Comparison of ENCODE assay signal across 24 cellular contexts in genomic region chr10:30176776-30177533, GRCh38.
DNase-seq lines count a peak whose midpoint lies in the region; ATAC-seq, FAIRE-seq and TF ChIP-seq lines count a peak whose summit lies in the region.
"Had no signal": no experiment of that assay in that cellular context is flagged by ENCODE, and none has a peak within 500 bp of the region (broad histone marks: within the 10 kb centered on the region; RNA-seq: fewer than 3 reads in every experiment).

No MANE protein-coding gene starts in this region.

- H3K36me3 ChIP-seq in K562 (ENCODE audit: control insufficient read depth, insufficient read depth, low read length) = no peaks in the 10 kb centered on the region
- H3K36me3 ChIP-seq: BLaER1 had no signal

- no peaks in the 10 kb centered on the region for H3K79me2 ChIP-seq in K562 (ENCODE audit: control insufficient read depth, insufficient read depth, low read length)

- H3K27me3 Mint-ChIP-seq in activated CD8-positive, alpha-beta T cell treated with anti-CD3 and anti-CD28 coated beads for 36 hours = peaks cover 3% of the 10 kb centered on the region
- H3K27me3 Mint-ChIP-seq in immature natural killer cell (ENCODE audit: low read depth in 3 of 3) = peaks cover 2 to 4% (median 3%) of the 10 kb centered on the region in 3 donors

- POLR2A ChIA-PET in K562 (lab: Yijun Ruan, JAX) = no interaction called here
- POLR2A ChIA-PET in activated CD8-positive, alpha-beta T cell treated with anti-CD3 and anti-CD28 coated beads for 36 hours (lab: Charles Lee) = interaction anchor here (0.6 kb wide), 1 partner anchor 227 kb away, joined by 3 read pairs; no protein-coding TSS in a partner anchor

- H3K4me3 ChIP-seq in K562 = no peak overlapping the region
- no peak overlapping the region for H3K4me3 ChIP-seq in fibroblast of villous mesenchyme (ENCODE audit: low read depth, low read length)
- H3K4me3 ChIP-seq: BLaER1, PC-9 had no signal

- intact Hi-C loops in K562 (cut with micrococcal nuclease) (no loop called here), sciatic nerve (cut with DNase I) (no loop called here)
- intact Hi-C loops in activated CD8-positive, alpha-beta T cell treated with anti-CD3 and anti-CD28 coated beads for 36 hours (cut with micrococcal nuclease) = no loop called here

- peaks cover 17 to 28% of the 10 kb centered on the region in 2 experiments; a peak in 4 of 5 replicates for H3K27me3 ChIP-seq in K562 (ENCODE audit: control insufficient read depth in 2 of 2, insufficient read depth in 2 of 2, low read length in 2 of 2)
- H3K27me3 ChIP-seq: BLaER1 had no signal

- no peak overlapping the region for H3K27ac ChIP-seq in K562 (ENCODE audit: extremely low read depth, low read depth, low read length)
- H3K27ac ChIP-seq: BLaER1, PC-9 had no signal

- no peak overlapping the region for H3K4me3 Mint-ChIP-seq in activated CD8-positive, alpha-beta T cell treated with anti-CD3 and anti-CD28 coated beads for 36 hours
- H3K4me3 Mint-ChIP-seq in immature natural killer cell = no peak overlapping the region
- H3K4me3 Mint-ChIP-seq: CD4-positive, alpha-beta T cell had no signal

- H2AFZ ChIP-seq in K562 (ENCODE audit: low read depth, low read length) = no peak overlapping the region
- H2AFZ ChIP-seq: PC-9 had no signal

- WGBS in K562 (ENCODE audit: insufficient coverage, low coverage, missing lambda C conversion rate) = 8% methylated on average over 10 of the region's 10 CpGs

- H3K4me2 ChIP-seq in K562 (ENCODE audit: insufficient read depth, low read length) = no peak overlapping the region
- H3K4me2 ChIP-seq: BLaER1, PC-9 had no signal

- H4K20me1 ChIP-seq in K562 (replicated peaks; ENCODE audit: control insufficient read depth, insufficient read depth, low read length) = no peaks in the 10 kb centered on the region
- H4K20me1 ChIP-seq: BLaER1 had no signal

- no peaks in the 10 kb centered on the region for H3K4me1 Mint-ChIP-seq in activated CD8-positive, alpha-beta T cell treated with anti-CD3 and anti-CD28 coated beads for 36 hours (ENCODE audit: low read depth)
- no peaks in the 10 kb centered on the region for H3K4me1 Mint-ChIP-seq in immature natural killer cell

- H3K9ac ChIP-seq in K562 (ENCODE audit: insufficient read depth in 1 of 2, low read depth in 2 of 2, low read length in 2 of 2) = no peak overlapping the region
- H3K9ac ChIP-seq: BLaER1 had no signal

- H3K27ac Mint-ChIP-seq in activated CD8-positive, alpha-beta T cell treated with anti-CD3 and anti-CD28 coated beads for 36 hours = no peak overlapping the region
- H3K27ac Mint-ChIP-seq in immature natural killer cell = no peak overlapping the region
- H3K27ac Mint-ChIP-seq: CD4-positive, alpha-beta T cell had no signal

- CTCF ChIA-PET in K562 (lab: Yijun Ruan, JAX; ENCODE audit: low intra/inter-chr PET ratio) = no interaction called here
- CTCF ChIA-PET in activated CD8-positive, alpha-beta T cell treated with anti-CD3 and anti-CD28 coated beads for 36 hours (lab: Charles Lee) = interaction anchor here (1.1 to 1.3 kb wide), 2 partner anchors 21 to 61 kb away, joined by 3 read pairs; no protein-coding TSS in a partner anchor

- TF ChIP-seq EP300 in K562 (IDR thresholded peaks at IDR 0.05; ENCODE audit: low read length) = no peak

- H3K9me3 ChIP-seq in K562 (replicated peaks; ENCODE audit: control insufficient read depth, insufficient read depth, low read depth, low read length) = no peaks in the 10 kb centered on the region
- H3K9me3 ChIP-seq: BLaER1, Caco-2 had no signal

- peak; percentile 29 for FAIRE-seq in GM18507 (lab: Jason Lieb, UNC)
- FAIRE-seq in K562 (lab: Jason Lieb, UNC) = no peak
- FAIRE-seq: GM12891, GM19239 had no signal

- TF ChIP-seq CTCF in K562 (IDR thresholded peaks at IDR 0.05 in 2 of 3, conservative IDR thresholded peaks at IDR 0.05 in 1 of 3; ENCODE audit: insufficient read depth in 2 of 3, low read depth in 1 of 3, low read length in 3 of 3) = no peak
- no peak for TF ChIP-seq CTCF in fibroblast of villous mesenchyme (IDR thresholded peaks at IDR 0.05; ENCODE audit: insufficient read depth, low read depth, low read length)
- no peak for TF ChIP-seq CTCF in activated CD8-positive, alpha-beta T cell treated with anti-CD3 and anti-CD28 coated beads for 36 hours (IDR thresholded peaks at IDR 0.05)

- no peak for TF ChIP-seq POLR2A in K562 (conservative IDR thresholded peaks at IDR 0.05)

- no TSS peak for BruUV-seq in K562 (replicated peaks; lab: Mats Ljungman, UMichigan)

- ATAC-seq in K562 (no peak), sciatic nerve (peak; percentile 32)
- ATAC-seq in activated CD8-positive, alpha-beta T cell treated with anti-CD3 and anti-CD28 coated beads for 36 hours = no peak
- ATAC-seq: HCT116 had no signal

- no peak for DNase-seq in GM18507 (ENCODE audit: extremely low spot score, insufficient read length, low read depth)
- DNase-seq in K562 (ENCODE audit: extremely low read depth in 1 of 4, low spot score in 3 of 4) = no peak
- peak; percentile 37 for DNase-seq in fibroblast of villous mesenchyme (ENCODE audit: low read depth)
- DNase-seq in sciatic nerve (ENCODE audit: low spot score) = no peak
- DNase-seq in activated CD8-positive, alpha-beta T cell treated with anti-CD3 and anti-CD28 coated beads for 36 hours = no peak
- DNase-seq in immature natural killer cell = no peak
- DNase-seq in HPDE6-E6E7 (ENCODE audit: extremely low spot score) = no peak
- DNase-seq: Caco-2; CD4-positive, alpha-beta T cell; DND-41; GOT3; KBM-7; MM.1S; NCI-H1092; NCI-H1436 treated with DMSO at 0.1 percent for 48 hours; NCI-H1930; NCI-H69; PC-9; RPMI8226; SHP77 had no signal

- H3K4me1 ChIP-seq in K562 (replicated peaks in 1 of 2; ENCODE audit: control insufficient read depth in 2 of 2, insufficient read depth in 2 of 2, low read length in 2 of 2) = no peaks in the 10 kb centered on the region
- H3K4me1 ChIP-seq: BLaER1 had no signal

- H3K9me3 Mint-ChIP-seq in activated CD8-positive, alpha-beta T cell treated with anti-CD3 and anti-CD28 coated beads for 36 hours = no peaks in the 10 kb centered on the region
- no peaks in the 10 kb centered on the region for H3K9me3 Mint-ChIP-seq in immature natural killer cell
- H3K9me3 Mint-ChIP-seq: CD4-positive, alpha-beta T cell had no signal

- no peaks in the 10 kb centered on the region for H3K9me1 ChIP-seq in K562 (ENCODE audit: control insufficient read depth, insufficient read depth, low read length)

- no peak for TF ChIP-seq RAD21 in K562 (CRISPR knock-in tag; conservative IDR thresholded peaks at IDR 0.05 in 1 of 2, IDR thresholded peaks at IDR 0.05 in 1 of 2)

- no peaks in the 10 kb centered on the region for H3K36me3 Mint-ChIP-seq in activated CD8-positive, alpha-beta T cell treated with anti-CD3 and anti-CD28 coated beads for 36 hours (ENCODE audit: low read depth)
- H3K36me3 Mint-ChIP-seq in immature natural killer cell = no peaks in the 10 kb centered on the region

- in situ Hi-C loops in K562 (cut with MboI) = no loop called here

TF ChIP-seq in K562, 482 proteins besides CTCF, POLR2A, EP300 and RAD21:
- TF ChIP-seq MAFK (IDR thresholded peaks at IDR 0.05; ENCODE audit: low read length) = 0 out of 2 replicates have a peak, but pooled peaks have one; percentile 5
- peak; percentile 7; the same call in 1 of the 2 replicates for TF ChIP-seq MAFF (IDR thresholded peaks at IDR 0.05; ENCODE audit: low read length)
- TF ChIP-seq TARDBP (IDR thresholded peaks at IDR 0.05) = no peak
- TF ChIP-seq ZFX (CRISPR knock-in tag; IDR thresholded peaks at IDR 0.05) = no peak
- 0 out of 2 replicates have a peak, but pooled peaks have one; percentile 25 for TF ChIP-seq C11orf30 (IDR thresholded peaks at IDR 0.05; ENCODE audit: low read depth)
- TF ChIP-seq ZNF316 (IDR thresholded peaks at IDR 0.05) = peak; percentile 23; the same call in 1 of the 2 replicates
TF ChIP-seq in K562: peak in this region for 4.
